In genomic region chr4:123599920-123600394, GRCh38 we compare ENCODE assay signal across 8 cellular contexts.
DNase-seq lines count a peak whose midpoint lies in the region; ATAC-seq, FAIRE-seq and TF ChIP-seq lines count a peak whose summit lies in the region.

No MANE protein-coding gene starts in this region.

- H3K27ac Mint-ChIP-seq in activated T-helper 1 cell treated with anti-CD3 and anti-CD28 coated beads, Interleukin-12 subunit alpha, Interleukin-12 subunit beta, Interleukin-2, Interleukin-4 antibody, amounts not matched to agents 30 ng/mL and 10 ng/mL and 1 ng/mL, durations not matched to agents 14 hours and 24 hours and 36 hours = peak overlapping the region; percentile 75

- H3K4me1 ChIP-seq in osteoblast (ENCODE audit: insufficient read depth, low read length) = no peaks in the 10 kb centered on the region

- no peak for FAIRE-seq in H54 (lab: Jason Lieb, UNC)

- no peak for TF ChIP-seq POLR2A in H54 (IDR thresholded peaks at IDR 0.05; ENCODE audit: low read depth, low read length)

- no peak overlapping the region for H3K27ac ChIP-seq in osteoblast (ENCODE audit: low read depth, low read length)

- TF ChIP-seq CTCF in osteoblast (IDR thresholded peaks at IDR 0.05; ENCODE audit: extremely low read depth, low read depth, low read length) = no peak

- DNase-seq in NK-92 treated with Interleukin-12 subunit alpha and Interleukin-12 subunit beta, amount 100 ng/mL, for 24 hours (lab: John Stamatoyannopoulos, UW) = peak; percentile 56
- no peak for DNase-seq in NK-92 (lab: John Stamatoyannopoulos, UW; ENCODE audit: unreplicated experiment)
- peak; percentile 80 for DNase-seq in NCI-H69 (lab: John Stamatoyannopoulos, UW)
- DNase-seq in activated T-helper 1 cell treated with anti-CD3 and anti-CD28 coated beads, Interleukin-12 subunit alpha, Interleukin-12 subunit beta, Interleukin-2, Interleukin-4 antibody, amounts not matched to agents 30 ng/mL and 10 ng/mL and 1 ng/mL, durations not matched to agents 14 hours and 24 hours and 36 hours (ENCODE audit: low spot score) = peak; percentile 41
- DNase-seq in glomerular endothelial cell (ENCODE audit: extremely low read depth, low read depth, low spot score) = peak; percentile 66
- DNase-seq in osteoblast (ENCODE audit: insufficient read length, low spot score, missing footprints) = no peak
- DNase-seq in H54 (ENCODE audit: insufficient read length, low spot score) = no peak

- H3K4me3 ChIP-seq in osteoblast (ENCODE audit: insufficient read depth, low read length) = no peak overlapping the region

- intact Hi-C loops in activated T-helper 1 cell treated with anti-CD3 and anti-CD28 coated beads, Interleukin-12 subunit alpha, Interleukin-12 subunit beta, Interleukin-2, Interleukin-4 antibody, amounts not matched to agents 30 ng/mL and 10 ng/mL and 1 ng/mL, durations not matched to agents 14 hours and 24 hours and 36 hours (cut with micrococcal nuclease) = loop anchor here (2.0 to 5.0 kb wide), 3 partner anchors 38 to 203 kb away; partner anchors contain the start of gene SPRY1

- no peaks in the 10 kb centered on the region for H3K27me3 ChIP-seq in osteoblast (ENCODE audit: insufficient read depth, low read length)

- H3K4me2 ChIP-seq in osteoblast (ENCODE audit: insufficient read depth, low read length) = no peak overlapping the region

- peak; percentile 100 for ATAC-seq in HG02885 (IDR thresholded peaks at IDR 0.05; ENCODE audit: poor library complexity, unreplicated experiment)

- no peaks in the 10 kb centered on the region for H3K27me3 Mint-ChIP-seq in activated T-helper 1 cell treated with anti-CD3 and anti-CD28 coated beads, Interleukin-12 subunit alpha, Interleukin-12 subunit beta, Interleukin-2, Interleukin-4 antibody, amounts not matched to agents 30 ng/mL and 10 ng/mL and 1 ng/mL, durations not matched to agents 14 hours and 24 hours and 36 hours (ENCODE audit: insufficient read depth)

- H2AFZ ChIP-seq in osteoblast (ENCODE audit: low read length) = peak overlapping the region; percentile 1

- H3K79me2 ChIP-seq in osteoblast (ENCODE audit: insufficient read depth, low read length) = no peaks in the 10 kb centered on the region

- H3K9me3 Mint-ChIP-seq in activated T-helper 1 cell treated with anti-CD3 and anti-CD28 coated beads, Interleukin-12 subunit alpha, Interleukin-12 subunit beta, Interleukin-2, Interleukin-4 antibody, amounts not matched to agents 30 ng/mL and 10 ng/mL and 1 ng/mL, durations not matched to agents 14 hours and 24 hours and 36 hours = no peaks in the 10 kb centered on the region

- H3K36me3 Mint-ChIP-seq in activated T-helper 1 cell treated with anti-CD3 and anti-CD28 coated beads, Interleukin-12 subunit alpha, Interleukin-12 subunit beta, Interleukin-2, Interleukin-4 antibody, amounts not matched to agents 30 ng/mL and 10 ng/mL and 1 ng/mL, durations not matched to agents 14 hours and 24 hours and 36 hours (ENCODE audit: low read depth) = peaks cover 6% of the 10 kb centered on the region

- H3K36me3 ChIP-seq in osteoblast (ENCODE audit: insufficient read depth, low read length) = no peaks in the 10 kb centered on the region

- H3K4me3 Mint-ChIP-seq in activated T-helper 1 cell treated with anti-CD3 and anti-CD28 coated beads, Interleukin-12 subunit alpha, Interleukin-12 subunit beta, Interleukin-2, Interleukin-4 antibody, amounts not matched to agents 30 ng/mL and 10 ng/mL and 1 ng/mL, durations not matched to agents 14 hours and 24 hours and 36 hours = peak overlapping the region; percentile 25

- H3K4me1 Mint-ChIP-seq in activated T-helper 1 cell treated with anti-CD3 and anti-CD28 coated beads, Interleukin-12 subunit alpha, Interleukin-12 subunit beta, Interleukin-2, Interleukin-4 antibody, amounts not matched to agents 30 ng/mL and 10 ng/mL and 1 ng/mL, durations not matched to agents 14 hours and 24 hours and 36 hours (ENCODE audit: low read depth) = peaks cover 50% of the 10 kb centered on the region

- no peaks in the 10 kb centered on the region for H3K9me3 ChIP-seq in osteoblast (ENCODE audit: low read depth, low read length)

- no peaks in the 10 kb centered on the region for H4K20me1 ChIP-seq in osteoblast (ENCODE audit: insufficient read depth, low read length)

Comparison
In these comparisons a context has a peak if more than half of its experiments do, and no peak if none do; other contexts are left out.
1. DNase-seq: peak in NK-92 treated with Interleukin-12 subunit alpha and Interleukin-12 subunit beta, amount 100 ng/mL, for 24 hours (single experiment), NCI-H69 (single experiment), activated T-helper 1 cell treated with anti-CD3 and anti-CD28 coated beads, Interleukin-12 subunit alpha, Interleukin-12 subunit beta, Interleukin-2, Interleukin-4 antibody, amounts not matched to agents 30 ng/mL and 10 ng/mL and 1 ng/mL, durations not matched to agents 14 hours and 24 hours and 36 hours (single experiment) and glomerular endothelial cell (single experiment); none in NK-92 (single experiment), osteoblast (single experiment) and H54 (single experiment).